Comparison of ENCODE assay signal across 10 cellular contexts in the genomic region with DNA sequence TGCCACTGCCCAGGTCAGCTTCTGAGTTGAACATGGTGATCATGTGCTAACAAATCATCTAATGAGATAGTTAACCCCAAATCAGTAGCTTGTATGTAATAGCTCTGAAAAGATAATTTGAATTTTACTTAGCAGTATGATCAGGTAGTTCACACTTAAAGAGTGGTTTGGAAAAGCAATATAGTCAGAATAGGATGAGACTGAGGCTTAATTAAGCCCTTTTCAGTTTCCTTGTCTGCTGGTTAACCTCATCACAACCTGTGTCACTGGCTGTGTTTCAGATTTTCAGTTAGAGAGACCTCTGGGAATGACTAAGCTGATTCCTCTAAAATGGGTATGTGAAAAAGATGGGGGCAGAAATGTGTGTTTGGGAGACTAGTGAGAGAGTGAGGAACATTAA. TPM values are rescaled to one million over a fixed set of nuclear protein-coding genes. Genes with fewer than 3 reads are reported as not detected.
DNase-seq lines count a peak whose midpoint lies in the region; ATAC-seq and TF ChIP-seq lines count a peak whose summit lies in the region.
"Had no signal": no experiment of that assay in that cellular context is flagged by ENCODE, and none has a peak within 500 bp of the region (broad histone marks: within the 10 kb centered on the region; RNA-seq: fewer than 3 reads in every experiment).

No MANE protein-coding gene starts in this region.

- no peak overlapping the region for H3K4me3 ChIP-seq in heart left ventricle

- H3K27me3 Mint-ChIP-seq in activated CD8-positive, alpha-beta memory T cell treated with anti-CD3 and anti-CD28 coated beads, Interleukin-2, amount 10 ng/mL, durations not matched to agents 7 days and 5 days, result no peaks in the 10 kb centered on the region
- H3K27me3 Mint-ChIP-seq in stimulated activated memory B cell treated with anti-CD40 and anti-IgM and Interleukin-4, amounts not matched to agents 10 μg/mL and 1 μg/mL and 100 μg/mL, for 72 hours, result no peaks in the 10 kb centered on the region

- intact Hi-C loops in heart left ventricle (cut with DNase I), result no loop called here

- H3K27me3 ChIP-seq in heart left ventricle, result no peaks in the 10 kb centered on the region

- peaks cover 6% of the 10 kb centered on the region for H3K9me3 Mint-ChIP-seq in activated CD8-positive, alpha-beta memory T cell treated with anti-CD3 and anti-CD28 coated beads, Interleukin-2, amount 10 ng/mL, durations not matched to agents 7 days and 5 days (ENCODE audit: low read depth)
- H3K9me3 Mint-ChIP-seq in stimulated activated memory B cell treated with anti-CD40 and anti-IgM and Interleukin-4, amounts not matched to agents 10 μg/mL and 1 μg/mL and 100 μg/mL, for 72 hours, result peaks cover 3% of the 10 kb centered on the region

- no peak for TF ChIP-seq POLR2A in heart left ventricle (IDR thresholded peaks at IDR 0.05)

- H3K27ac Mint-ChIP-seq in activated CD8-positive, alpha-beta memory T cell treated with anti-CD3 and anti-CD28 coated beads, Interleukin-2, amount 10 ng/mL, durations not matched to agents 7 days and 5 days, result peak overlapping the region; percentile 84
- H3K27ac Mint-ChIP-seq in stimulated activated memory B cell treated with anti-CD40 and anti-IgM and Interleukin-4, amounts not matched to agents 10 μg/mL and 1 μg/mL and 100 μg/mL, for 72 hours, result peak overlapping the region; percentile 91

- H3K36me3 ChIP-seq in heart left ventricle, result no peaks in the 10 kb centered on the region

- H3K4me3 Mint-ChIP-seq in activated CD8-positive, alpha-beta memory T cell treated with anti-CD3 and anti-CD28 coated beads, Interleukin-2, amount 10 ng/mL, durations not matched to agents 7 days and 5 days, result peak overlapping the region; percentile 57
- H3K4me3 Mint-ChIP-seq in stimulated activated memory B cell treated with anti-CD40 and anti-IgM and Interleukin-4, amounts not matched to agents 10 μg/mL and 1 μg/mL and 100 μg/mL, for 72 hours, result peak overlapping the region; percentile 31

- peaks cover 63% of the 10 kb centered on the region for H3K4me1 Mint-ChIP-seq in activated CD8-positive, alpha-beta memory T cell treated with anti-CD3 and anti-CD28 coated beads, Interleukin-2, amount 10 ng/mL, durations not matched to agents 7 days and 5 days
- H3K4me1 Mint-ChIP-seq in stimulated activated memory B cell treated with anti-CD40 and anti-IgM and Interleukin-4, amounts not matched to agents 10 μg/mL and 1 μg/mL and 100 μg/mL, for 72 hours, result peaks cover 23% of the 10 kb centered on the region

- CTCF ChIA-PET in activated CD8-positive, alpha-beta memory T cell treated with anti-CD3 and anti-CD28 coated beads, Interleukin-2, amount 10 ng/mL, durations not matched to agents 7 days and 5 days (lab: Charles Lee), result interaction anchor here (0.8 to 1.9 kb wide), 4 partner anchors 11 to 80 kb away, joined by 3 to 5 read pairs (median 4); no protein-coding TSS in a partner anchor

- peak; percentile 63 for ATAC-seq in activated CD8-positive, alpha-beta memory T cell treated with anti-CD3 and anti-CD28 coated beads, Interleukin-2, amount 10 ng/mL, durations not matched to agents 7 days and 5 days
- peak; percentile 81 for ATAC-seq in GM21737 (IDR thresholded peaks at IDR 0.05; ENCODE audit: unreplicated experiment)
- ATAC-seq in HG03460 (IDR thresholded peaks at IDR 0.05; ENCODE audit: unreplicated experiment), result peak; percentile 91
- peak; percentile 86 for ATAC-seq in stimulated activated memory B cell treated with anti-CD40 and anti-IgM and Interleukin-4, amounts not matched to agents 10 μg/mL and 1 μg/mL and 100 μg/mL, for 72 hours
- no peak for ATAC-seq in heart left ventricle

- peaks cover 16% of the 10 kb centered on the region for H3K36me3 Mint-ChIP-seq in activated CD8-positive, alpha-beta memory T cell treated with anti-CD3 and anti-CD28 coated beads, Interleukin-2, amount 10 ng/mL, durations not matched to agents 7 days and 5 days
- H3K36me3 Mint-ChIP-seq in stimulated activated memory B cell treated with anti-CD40 and anti-IgM and Interleukin-4, amounts not matched to agents 10 μg/mL and 1 μg/mL and 100 μg/mL, for 72 hours, result peaks cover 7% of the 10 kb centered on the region

- no peaks in the 10 kb centered on the region for H3K4me1 ChIP-seq in heart left ventricle

- no peak for TF ChIP-seq CTCF in heart left ventricle (IDR thresholded peaks at IDR 0.05)

- DNase-seq in activated CD8-positive, alpha-beta memory T cell treated with anti-CD3 and anti-CD28 coated beads, Interleukin-2, amount 10 ng/mL, durations not matched to agents 7 days and 5 days, result peak; percentile 52
- DNase-seq in activated CD8-positive, alpha-beta memory T cell treated with anti-CD3 and anti-CD28 coated beads, Interleukin-2, amount 50 U/mL, for 48 hours, result no peak
- DNase-seq in EL (no peak), MV-4-11 (lab: John Stamatoyannopoulos, UW) (no peak), heart left ventricle (no peak)
- DNase-seq: NCI-H1436, SW 1271 had no signal

- no peaks in the 10 kb centered on the region for H3K9me3 ChIP-seq in heart left ventricle

- H3K27ac ChIP-seq in heart left ventricle, result no peak overlapping the region

RNA-seq across cellular contexts. Expression of a gene that starts 38.1 kb away (rescaled TPM):
- 10 to 100 TPM; 48.0 to 76.9 TPM for total RNA-seq in activated CD8-positive, alpha-beta memory T cell treated with anti-CD3 and anti-CD28 coated beads, Interleukin-2, amount 10 ng/mL, durations not matched to agents 7 days and 5 days
- 1 to 10 TPM in 2 of 9 donors, under 1 TPM in 7; 0.07 to 2.3 (median 0.21) TPM for total RNA-seq in heart left ventricle
- under 1 TPM; 0.04 to 0.06 TPM for polyA plus RNA-seq in heart left ventricle

Comparison
In these comparisons a context has a peak if more than half of its experiments do, and no peak if none do; other contexts are left out.
1. ATAC-seq: peak in activated CD8-positive, alpha-beta memory T cell treated with anti-CD3 and anti-CD28 coated beads, Interleukin-2, amount 10 ng/mL, durations not matched to agents 7 days and 5 days (single experiment), GM21737 (single experiment), HG03460 (single experiment) and stimulated activated memory B cell treated with anti-CD40 and anti-IgM and Interleukin-4, amounts not matched to agents 10 μg/mL and 1 μg/mL and 100 μg/mL, for 72 hours (single experiment); none in heart left ventricle (0 of 4).
2. RNA of a gene that starts 38.1 kb away (total RNA-seq): 48.0 to 76.9 TPM in activated CD8-positive, alpha-beta memory T cell treated with anti-CD3 and anti-CD28 coated beads, Interleukin-2, amount 10 ng/mL, durations not matched to agents 7 days and 5 days; 0.07 to 2.3 TPM in heart left ventricle; every median in the first group is over 10 times any median in the second.